In the genomic region with DNA sequence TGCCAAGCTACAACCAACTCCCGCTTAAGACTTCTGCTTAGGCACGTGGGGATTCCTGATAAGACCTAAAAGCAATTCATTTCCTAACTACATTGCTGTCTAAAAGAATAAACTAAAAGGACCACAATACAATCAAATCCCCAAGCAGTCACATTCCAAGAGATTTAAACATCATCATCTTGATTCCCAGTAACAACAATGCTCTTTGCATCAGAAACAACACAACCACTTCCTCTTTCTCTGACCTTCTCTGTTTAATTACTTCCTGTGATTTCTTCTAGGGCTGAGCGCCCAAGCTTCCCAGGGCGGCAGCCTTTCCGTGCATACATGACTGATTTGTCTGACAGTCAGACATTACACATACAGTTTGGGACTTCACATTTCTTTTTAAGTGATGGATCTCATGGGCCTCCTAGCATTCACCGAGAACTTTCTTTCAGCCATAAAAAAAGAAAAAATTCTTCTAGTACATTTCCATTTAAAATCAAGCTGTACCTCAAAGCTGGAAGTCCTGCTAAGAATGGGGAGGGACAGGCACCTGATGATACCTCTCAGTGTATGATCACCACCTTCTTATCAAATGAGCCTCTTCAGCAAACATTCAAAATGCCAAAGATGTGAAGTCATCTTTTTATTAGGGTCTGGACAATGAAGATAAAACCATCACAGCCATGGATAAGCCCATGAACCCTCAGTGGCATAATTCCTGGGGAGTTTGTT, we compare ENCODE assay signal across 9 cellular contexts. TPM values are rescaled to one million over a fixed set of nuclear protein-coding genes. Genes with fewer than 3 reads are reported as not detected.
DNase-seq lines count a peak whose midpoint lies in the region; ATAC-seq and TF ChIP-seq lines count a peak whose summit lies in the region.
"Had no signal": no experiment of that assay in that cellular context is flagged by ENCODE, and none has a peak within 500 bp of the region (broad histone marks: within the 10 kb centered on the region; RNA-seq: fewer than 3 reads in every experiment).

No MANE protein-coding gene starts in this region.

- 39% methylated on average over 6 of the region's 6 CpGs for WGBS in hepatocyte (ENCODE audit: low lambda C conversion rate, missing lambda C conversion rate)

- peaks cover 7% of the 10 kb centered on the region for H3K9me3 Mint-ChIP-seq in T-helper 1 cell treated with Interleukin-12 subunit alpha and Interleukin-12 subunit beta and Interleukin-4 antibody, amounts not matched to agents 30 μg/mL and 1 μg/mL, for 36 hours

- peak overlapping the region; percentile 58 for H3K4me3 Mint-ChIP-seq in T-helper 1 cell treated with Interleukin-12 subunit alpha and Interleukin-12 subunit beta and Interleukin-4 antibody, amounts not matched to agents 30 μg/mL and 1 μg/mL, for 36 hours

- peak overlapping the region; percentile 50 for H3K4me2 ChIP-seq in hepatocyte

- H3K9me2 ChIP-seq in hepatocyte (replicated peaks; ENCODE audit: insufficient read depth), result no peaks in the 10 kb centered on the region

- H3K4me3 ChIP-seq in hepatocyte, result no peak overlapping the region

- peak overlapping the region; percentile 43 for H3K27ac Mint-ChIP-seq in T-helper 1 cell treated with Interleukin-12 subunit alpha and Interleukin-12 subunit beta and Interleukin-4 antibody, amounts not matched to agents 30 μg/mL and 1 μg/mL, for 36 hours
- H3K27ac Mint-ChIP-seq: activated naive CD4-positive, alpha-beta T cell treated with anti-CD3 and anti-CD28 coated beads, Interleukin-2, amount 50 U/mL, for 72 hours had no signal

- peaks cover 8% of the 10 kb centered on the region for H3K36me3 Mint-ChIP-seq in T-helper 1 cell treated with Interleukin-12 subunit alpha and Interleukin-12 subunit beta and Interleukin-4 antibody, amounts not matched to agents 30 μg/mL and 1 μg/mL, for 36 hours (ENCODE audit: low read depth)

- no peaks in the 10 kb centered on the region for H3K27me3 Mint-ChIP-seq in T-helper 1 cell treated with Interleukin-12 subunit alpha and Interleukin-12 subunit beta and Interleukin-4 antibody, amounts not matched to agents 30 μg/mL and 1 μg/mL, for 36 hours (ENCODE audit: low read depth)

- no peaks in the 10 kb centered on the region for H3K36me3 ChIP-seq in hepatocyte (replicated peaks; ENCODE audit: insufficient read depth, low read depth)

- peak overlapping the region; percentile 69 for H3K27ac ChIP-seq in hepatocyte

- peaks cover 95% of the 10 kb centered on the region for H3K79me2 ChIP-seq in hepatocyte

- intact Hi-C loops in Right ventricle myocardium superior (cut with DNase I), result no loop called here
- intact Hi-C loops in cardiac septum (cut with DNase I), result no loop called here

- DNase-seq in Right ventricle myocardium superior, result peak; percentile 50
- DNase-seq in cardiac septum (ENCODE audit: low spot score), result no peak
- DNase-seq in hepatocyte (ENCODE audit: low spot score), result no peak
- DNase-seq in effector CD8-positive, alpha-beta T cell (lab: John Stamatoyannopoulos, UW), result no peak
- DNase-seq in AG20443 (ENCODE audit: low spot score), result no peak
- DNase-seq in activated CD8-positive, alpha-beta memory T cell treated with anti-CD3 and anti-CD28 coated beads for 24 hours, result no peak

- ATAC-seq in Right ventricle myocardium superior (ENCODE audit: poor library complexity) (peak; percentile 48), HG03439 (IDR thresholded peaks at IDR 0.05; ENCODE audit: unreplicated experiment) (peak; percentile 62)

- peaks cover 29% of the 10 kb centered on the region for H3K4me1 Mint-ChIP-seq in T-helper 1 cell treated with Interleukin-12 subunit alpha and Interleukin-12 subunit beta and Interleukin-4 antibody, amounts not matched to agents 30 μg/mL and 1 μg/mL, for 36 hours (ENCODE audit: low read depth)

- peaks cover 2% of the 10 kb centered on the region for H4K20me1 ChIP-seq in hepatocyte (ENCODE audit: insufficient read depth, poor library complexity, severe bottlenecking)

- peaks cover 12% of the 10 kb centered on the region for H3K4me1 ChIP-seq in hepatocyte (ENCODE audit: insufficient read depth)

- no peaks in the 10 kb centered on the region for H3K9me3 ChIP-seq in hepatocyte (ENCODE audit: low read depth)

- TF ChIP-seq CTCF in hepatocyte (IDR thresholded peaks at IDR 0.05; ENCODE audit: poor library complexity), result no peak

- no peak overlapping the region for H2AFZ ChIP-seq in hepatocyte

- no peaks in the 10 kb centered on the region for H3K27me3 ChIP-seq in hepatocyte

RNA-seq across cellular contexts. Expression of a gene that starts 11.5 kb away (rescaled TPM):
- total RNA-seq in Right ventricle myocardium superior, result 14.9 TPM
- total RNA-seq in cardiac septum, result 22.0 TPM
- 11.8 and 14.1 TPM in 2 replicates for total RNA-seq in hepatocyte
- polyA plus RNA-seq in hepatocyte, result 12.7 and 17.7 TPM in 2 replicates
